8 cellular contexts compared by ENCODE assay signal in the genomic region with DNA sequence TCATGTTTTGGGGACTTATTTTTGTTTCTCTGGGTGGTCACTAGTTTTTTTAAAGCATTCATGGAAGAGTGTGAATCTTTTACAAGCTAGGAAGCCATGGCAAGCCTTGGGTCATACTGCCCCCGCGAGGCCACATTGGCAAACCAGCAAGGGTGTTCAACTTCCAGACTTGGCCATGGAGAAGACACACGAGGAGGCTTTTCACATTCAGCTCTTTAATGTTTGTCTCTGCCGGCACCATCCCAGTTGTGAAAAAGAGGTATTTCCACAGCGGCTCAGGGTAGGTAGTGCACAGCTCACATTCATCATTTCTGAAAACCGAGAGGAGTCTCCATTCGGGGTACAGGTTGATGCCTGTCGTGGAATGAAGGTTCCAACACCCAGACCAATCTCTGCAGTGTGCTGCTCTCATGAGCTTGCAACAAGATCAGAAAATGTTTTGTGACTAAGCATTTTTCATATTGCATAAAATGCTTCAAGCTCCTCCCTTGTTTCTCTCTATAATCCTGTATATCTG. TPM values are rescaled to one million over a fixed set of nuclear protein-coding genes. Genes with fewer than 3 reads are reported as not detected.
DNase-seq lines count a peak whose midpoint lies in the region; ATAC-seq, FAIRE-seq and TF ChIP-seq lines count a peak whose summit lies in the region.

No MANE protein-coding gene starts in this region.

- no peak for FAIRE-seq in bronchial epithelial cell (lab: Jason Lieb, UNC)

- TF ChIP-seq CTCF in KMS-11 (conservative IDR thresholded peaks at IDR 0.05; ENCODE audit: low read depth, low read length) (peak; percentile 82), WI38 (IDR thresholded peaks at IDR 0.05; ENCODE audit: low read depth, low read length) (peak; percentile 70), bronchial epithelial cell (IDR thresholded peaks at IDR 0.05; ENCODE audit: insufficient read depth, low read length, severe bottlenecking) (peak; percentile 75)

- peak; percentile 65 for ATAC-seq in left colon
- no peak for ATAC-seq in GM21737 (IDR thresholded peaks at IDR 0.05; ENCODE audit: unreplicated experiment)
- no peak for ATAC-seq in GM21360 (IDR thresholded peaks at IDR 0.05; ENCODE audit: unreplicated experiment)

- H3K4me2 ChIP-seq in KMS-11 = peak overlapping the region; percentile 27; the same call in 1 of the 2 replicates

- intact Hi-C loops in left colon (cut with DNase I, micrococcal nuclease) = loop anchor here in 1 of 2 donors (10.0 kb wide), 2 partner anchors 294 to 444 kb away; no protein-coding TSS in a partner anchor

- H3K36me3 ChIP-seq in KMS-11 (ENCODE audit: insufficient read depth) (no peaks in the 10 kb centered on the region), bronchial epithelial cell (ENCODE audit: control insufficient read depth, insufficient read depth, low read length) (no peaks in the 10 kb centered on the region)

- H3K4me3 ChIP-seq in KMS-11 (IDR thresholded peaks at IDR 0.05; ENCODE audit: insufficient read depth, low read depth, low read length) (no peak overlapping the region), WI38 (ENCODE audit: low read depth, low read length) (no peak overlapping the region), bronchial epithelial cell (ENCODE audit: low read depth, low read length) (no peak overlapping the region)

- H3K79me2 ChIP-seq in KMS-11 (ENCODE audit: insufficient read depth, low read depth) = no peaks in the 10 kb centered on the region

- no peak overlapping the region; the same call in 1 of the 2 replicates for H3K27ac ChIP-seq in KMS-11

- no peaks in the 10 kb centered on the region for H3K27me3 ChIP-seq in KMS-11 (ENCODE audit: insufficient read depth, low read depth)
- H3K27me3 ChIP-seq in bronchial epithelial cell (ENCODE audit: control insufficient read depth, insufficient read depth, low read length) = peaks cover 6% of the 10 kb centered on the region

- DNase-seq in COLO829 (ENCODE audit: low spot score) (peak; percentile 80), bronchial epithelial cell (ENCODE audit: low read depth) (peak; percentile 66), left colon (peak; percentile 42 to 78)
- peak in 2 of 3 experiments; percentile 26 to 68 for DNase-seq in stimulated activated CD4-positive, alpha-beta T cell treated with anti-CD3 and anti-CD28 coated beads, TNF-alpha, amount 100 ng/mL, for 24 hours (ENCODE audit: low read depth in 3 of 3)

- no peaks in the 10 kb centered on the region for H4K20me1 ChIP-seq in KMS-11 (ENCODE audit: insufficient read depth)

- peaks cover 25% of the 10 kb centered on the region for H3K4me1 ChIP-seq in KMS-11 (ENCODE audit: low read depth, poor library complexity, severe bottlenecking)

- H2AFZ ChIP-seq in KMS-11 (ENCODE audit: low read depth) = peak overlapping the region; percentile 52; the same call in 1 of the 2 replicates

- no peak overlapping the region for H3K9ac ChIP-seq in KMS-11

RNA-seq across cellular contexts. Expression of a gene that starts 7.7 kb away (rescaled TPM):
- total RNA-seq in bronchial epithelial cell (not detected in 2 replicates), left colon (1 to 10 TPM in 1 of 2 donors, under 1 TPM in 1; 0.55 to 1.8 TPM)

RNA-seq across cellular contexts. Expression of a gene that starts 24.6 kb away (rescaled TPM):
- 0.13 TPM in 1 of 2 replicates, not detected in the other for total RNA-seq in bronchial epithelial cell
- total RNA-seq in left colon = 1 to 10 TPM in 1 of 2 donors, under 1 TPM in 1; 0.37 to 3.7 TPM

RNA-seq across cellular contexts. Expression of a gene that starts 28.6 kb away (rescaled TPM):
- total RNA-seq in bronchial epithelial cell (0.13 and 0.26 TPM in 2 replicates), left colon (10 to 100 TPM; 18.3 to 19.4 TPM)
